In genomic region chr18:40415224-40415791, GRCh38 we compare ENCODE assay signal across 28 cellular contexts.
"Had no signal": no experiment of that assay in that cellular context is flagged by ENCODE, and none has a peak within 500 bp of the region (broad histone marks: within the 10 kb centered on the region; RNA-seq: fewer than 3 reads in every experiment).

No MANE protein-coding gene starts in this region.

- DNase-seq: activated CD4-positive, alpha-beta memory T cell treated with anti-CD3 and anti-CD28 coated beads, Interleukin-2, amount 10 ng/mL, durations not matched to agents 7 days and 5 days; activated CD4-positive, alpha-beta T cell treated with anti-CD3 and anti-CD28 coated beads for 1 hour; activated CD4-positive, alpha-beta T cell treated with anti-CD3 and anti-CD28 coated beads, Interleukin-2, amount 10 ng/mL, durations not matched to agents 7 days and 5 days; activated CD8-positive, alpha-beta memory T cell treated with anti-CD3 and anti-CD28 coated beads, Interleukin-2, amount 50 U/mL, for 48 hours; activated gamma-delta T cell treated with Interleukin-2 at 50 U/mL for 16 hours; activated naive CD4-positive, alpha-beta T cell treated with anti-CD3 and anti-CD28 coated beads, Interleukin-2, amount 50 U/mL, for 16 hours; activated T-cell treated with anti-CD3 and anti-CD28 coated beads, Interleukin-2, amount 50 U/mL, for 4 hours; amygdala; caudate nucleus; cortex of kidney; effector memory CD8-positive, alpha-beta T cell; heart left ventricle; hypothalamus; immature natural killer cell; kidney; left colon; mammary epithelial cell; ovary; small intestine; stimulated activated CD4-positive, alpha-beta T cell treated with anti-CD3 and anti-CD28 coated beads, Interleukin-1b, Interleukin-23, amount 100 ng/mL, for 48 hours; stimulated activated naive CD4-positive, alpha-beta T cell; T-helper 9 cell had no signal

- H3K36me3 Mint-ChIP-seq: immature natural killer cell had no signal

- H3K4me1 ChIP-seq: heart left ventricle had no signal

- H3K36me3 ChIP-seq: heart left ventricle, ovary, tibial nerve had no signal

- H3K27me3 ChIP-seq: heart left ventricle, tibial nerve had no signal

- H3K4me3 Mint-ChIP-seq: activated CD4-positive, alpha-beta memory T cell treated with anti-CD3 and anti-CD28 coated beads, Interleukin-2, amount 10 ng/mL, durations not matched to agents 7 days and 5 days; activated CD4-positive, alpha-beta T cell treated with anti-CD3 and anti-CD28 coated beads, Interleukin-2, amount 10 ng/mL, durations not matched to agents 7 days and 5 days; activated T-cell treated with anti-CD3 and anti-CD28 coated beads, Interleukin-2, amount 50 U/mL, for 4 hours; activated T-helper 17 cell treated with anti-CD3 and anti-CD28 coated beads, Interleukin-2, amount 50 U/mL, for 72 hours; effector memory CD8-positive, alpha-beta T cell; immature natural killer cell; nephron had no signal

- H3K4me1 Mint-ChIP-seq: activated CD4-positive, alpha-beta memory T cell treated with anti-CD3 and anti-CD28 coated beads, Interleukin-2, amount 10 ng/mL, durations not matched to agents 7 days and 5 days; activated CD4-positive, alpha-beta T cell treated with anti-CD3 and anti-CD28 coated beads, Interleukin-2, amount 10 ng/mL, durations not matched to agents 7 days and 5 days; activated T-helper 17 cell treated with anti-CD3 and anti-CD28 coated beads, Interleukin-2, amount 50 U/mL, for 72 hours; immature natural killer cell had no signal

- H3K27me3 Mint-ChIP-seq: activated CD4-positive, alpha-beta memory T cell treated with anti-CD3 and anti-CD28 coated beads, Interleukin-2, amount 10 ng/mL, durations not matched to agents 7 days and 5 days; activated CD4-positive, alpha-beta T cell treated with anti-CD3 and anti-CD28 coated beads, Interleukin-2, amount 10 ng/mL, durations not matched to agents 7 days and 5 days; activated T-helper 17 cell treated with anti-CD3 and anti-CD28 coated beads, Interleukin-2, amount 50 U/mL, for 72 hours; effector memory CD8-positive, alpha-beta T cell had no signal

- H3K27ac ChIP-seq: heart left ventricle, ovary, tibial nerve had no signal

- H3K9me3 Mint-ChIP-seq: nephron had no signal

- H3K9me3 ChIP-seq: heart left ventricle, ovary, tibial nerve had no signal

- FAIRE-seq: endothelial cell of umbilical vein, kidney, small intestine, TTC549 had no signal

- H3K27ac Mint-ChIP-seq: activated CD4-positive, alpha-beta memory T cell treated with anti-CD3 and anti-CD28 coated beads, Interleukin-2, amount 10 ng/mL, durations not matched to agents 7 days and 5 days; activated CD4-positive, alpha-beta T cell treated with anti-CD3 and anti-CD28 coated beads, Interleukin-2, amount 10 ng/mL, durations not matched to agents 7 days and 5 days; activated T-helper 17 cell treated with anti-CD3 and anti-CD28 coated beads, Interleukin-2, amount 50 U/mL, for 72 hours; effector memory CD8-positive, alpha-beta T cell; immature natural killer cell; progenitor cell of endocrine pancreas had no signal

- H3K4me3 ChIP-seq: heart left ventricle, ovary, tibial nerve had no signal
